ENCODE assay signal across 8 cellular contexts in the genomic region with DNA sequence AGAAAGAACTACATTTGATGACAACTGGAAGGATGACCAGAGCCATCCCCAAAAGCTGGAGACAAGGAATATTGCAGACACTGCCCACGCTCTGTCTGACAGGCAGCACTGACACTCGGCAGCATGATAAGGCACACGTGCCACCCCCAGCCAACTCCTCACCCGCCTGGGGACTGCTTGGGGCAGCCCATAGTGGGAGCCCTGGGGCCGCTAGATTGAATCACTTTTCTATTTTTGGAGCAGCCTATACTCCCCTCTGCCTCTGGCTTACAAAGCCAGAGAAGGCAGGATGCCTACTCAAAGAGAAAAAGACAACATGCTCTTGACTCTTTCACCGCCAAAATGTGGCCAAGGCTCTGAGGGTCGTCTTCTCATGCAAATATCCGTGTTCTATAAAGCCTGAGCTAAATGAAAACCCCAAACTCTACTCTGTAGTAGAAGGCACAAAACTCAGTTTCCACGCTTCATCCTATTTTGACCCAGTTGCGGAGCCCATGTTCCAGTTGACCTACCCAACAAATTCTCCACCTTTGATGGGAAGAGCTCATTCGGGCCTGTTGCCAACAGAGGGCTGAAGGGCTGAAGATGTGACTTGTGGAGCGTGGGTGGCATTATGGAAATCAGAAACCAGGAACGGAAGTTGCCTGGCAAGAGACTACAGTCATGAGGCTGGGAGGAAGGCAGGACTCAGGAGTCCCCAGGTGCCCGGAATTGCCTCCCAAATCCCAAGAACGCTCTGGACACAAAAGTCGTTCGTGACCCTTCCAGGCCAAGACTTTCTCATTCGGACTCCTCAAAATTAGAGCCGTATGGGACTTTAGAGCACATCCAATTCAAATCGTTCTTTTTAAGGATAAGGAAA. TPM values are rescaled to one million over a fixed set of nuclear protein-coding genes. Genes with fewer than 3 reads are reported as not detected.
DNase-seq lines count a peak whose midpoint lies in the region; ATAC-seq and TF ChIP-seq lines count a peak whose summit lies in the region.

No MANE protein-coding gene starts in this region.

- H3K4me1 ChIP-seq in Panc1 (ENCODE audit: control insufficient read depth, insufficient read depth, low read length) (peaks cover 14% of the 10 kb centered on the region), adrenal gland (replicated peaks in 1 of 2) (peaks cover 16 to 26% of the 10 kb centered on the region in 2 donors), iPS-18a (ENCODE audit: control insufficient read depth, low read depth, low read length) (peaks cover 16% of the 10 kb centered on the region)

- no peak for TF ChIP-seq POLR2A in adrenal gland (IDR thresholded peaks at IDR 0.05)

- H3K4me3 ChIP-seq in Panc1 (ENCODE audit: low read depth in 2 of 2, low read length in 2 of 2) (peak overlapping the region; percentile 75 to 92), adrenal gland (peak overlapping the region in 3 of 4 donors; percentile 71 to 79 (median 78)), iPS-18a (ENCODE audit: low read length) (peak overlapping the region; percentile 94)

- BruUV-seq in Panc1 (replicated peaks; lab: Mats Ljungman, UMichigan): TSS peak; percentile 84

- H3K9me3 ChIP-seq in Panc1 (ENCODE audit: control insufficient read depth, insufficient read depth, low read depth, low read length): no peaks in the 10 kb centered on the region
- H3K9me3 ChIP-seq in adrenal gland (replicated peaks in 1 of 3): no peaks in the 10 kb centered on the region
- no peaks in the 10 kb centered on the region for H3K9me3 ChIP-seq in iPS-18a (ENCODE audit: control insufficient read depth, low read depth, low read length)

- POLR2A ChIA-PET in GM10248 (lab: Yijun Ruan, JAX): interaction anchor here (0.5 to 0.7 kb wide), 5 partner anchors 13 to 1616 kb away, joined by 3 to 5 read pairs (median 4); no protein-coding TSS in a partner anchor
- POLR2A ChIA-PET in Panc1 (lab: Charles Lee): interaction anchor here (0.6 to 1.6 kb wide), 2 partner anchors 10 to 139 kb away, joined by 7 to 12 read pairs; no protein-coding TSS in a partner anchor

- peak overlapping the region; percentile 98 for H3K27ac ChIP-seq in Panc1 (ENCODE audit: low read length)
- peak overlapping the region in 3 of 5 donors; percentile 82 to 90 (median 86) for H3K27ac ChIP-seq in adrenal gland
- H3K27ac ChIP-seq in iPS-18a (ENCODE audit: low read length): peak overlapping the region; percentile 46

- peak overlapping the region; percentile 87 for H3K9ac ChIP-seq in iPS-18a (ENCODE audit: low read length)

- CTCF ChIA-PET in GM10248 (lab: Yijun Ruan, JAX) (interaction anchor here (0.7 to 4.3 kb wide), 14 partner anchors 8 to 347 kb away, joined by 3 to 19 read pairs (median 4); partner anchors contain the start of genes KHDC4 and PMF1), Panc1 (lab: Charles Lee) (no interaction called here)

- intact Hi-C loops in Panc1 (cut with micrococcal nuclease; ENCODE audit: unreplicated experiment) (no loop called here), adrenal gland (cut with DNase I) (no loop called here)

- TF ChIP-seq CTCF in GM10248 (IDR thresholded peaks at IDR 0.05; ENCODE audit: control extremely low read depth, extremely low read depth, low read depth, missing control alignments): no peak
- TF ChIP-seq CTCF in Panc1 (IDR thresholded peaks at IDR 0.05): no peak
- TF ChIP-seq CTCF in adrenal gland (IDR thresholded peaks at IDR 0.05): no peak

- ATAC-seq in HG02588 (IDR thresholded peaks at IDR 0.05; ENCODE audit: unreplicated experiment): peak; percentile 39
- ATAC-seq in Panc1: no peak
- no peak for ATAC-seq in HG02678 (IDR thresholded peaks at IDR 0.05; ENCODE audit: unreplicated experiment)

- in situ Hi-C loops in Panc1 (cut with HindIII; ENCODE audit: low pct_unique_long_range_greater_than_20kb, low sequenced_read_pairs): no loop called here

- DNase-seq in GM10248 (ENCODE audit: extremely low spot score): peak; percentile 58
- DNase-seq in Panc1 (ENCODE audit: low read depth, low spot score): no peak
- peak in 5 of 7 donors; percentile 41 to 67 (median 58) for DNase-seq in adrenal gland
- DNase-seq in stimulated activated CD4-positive, alpha-beta T cell treated with anti-CD3 and anti-CD28 coated beads, Interleukin-2, amount 100 ng/mL, for 24 hours: peak; percentile 57 to 62
- DNase-seq in NCI-H1417 (lab: John Stamatoyannopoulos, UW): no peak

- H3K27me3 ChIP-seq in Panc1 (ENCODE audit: control insufficient read depth, insufficient read depth, low read length): no peaks in the 10 kb centered on the region
- H3K27me3 ChIP-seq in adrenal gland: no peaks in the 10 kb centered on the region
- no peaks in the 10 kb centered on the region for H3K27me3 ChIP-seq in iPS-18a (ENCODE audit: control insufficient read depth, insufficient read depth, low read length)

- H3K36me3 ChIP-seq in Panc1 (ENCODE audit: control insufficient read depth, insufficient read depth, low read length): peaks cover 20% of the 10 kb centered on the region
- peaks cover 0 to 23% of the 10 kb centered on the region in 2 donors for H3K36me3 ChIP-seq in adrenal gland (replicated peaks in 1 of 2)
- peaks cover 24% of the 10 kb centered on the region for H3K36me3 ChIP-seq in iPS-18a (ENCODE audit: control insufficient read depth, low read depth, low read length)

- 14 to 19% (median 18%) methylated on average over 20 of the region's 20 CpGs for WGBS in adrenal gland, 4 donors

RNA-seq across cellular contexts. Expression of gene SMG5, which starts 1.1 kb away (rescaled TPM):
- total RNA-seq in Panc1 (2021; ENCODE audit: unreplicated experiment) (117 TPM), adrenal gland (100 to 1,000 TPM in 3 of 8 donors, 10 to 100 TPM in 5; 71.9 to 110 (median 93.9) TPM)
- polyA plus RNA-seq in Panc1 (2012; ENCODE audit: insufficient read length): 77.8 TPM
- polyA plus RNA-seq in adrenal gland: 10 to 100 TPM; 25.5 to 60.7 (median 45.3) TPM

RNA-seq across cellular contexts. Expression of gene TMEM79, which starts 2.6 kb away (rescaled TPM):
- 5.5 TPM for total RNA-seq in Panc1 (2021; ENCODE audit: unreplicated experiment)
- 6.9 TPM for polyA plus RNA-seq in Panc1 (2012; ENCODE audit: insufficient read length)
- 1 to 10 TPM; 1.0 to 6.3 (median 3.1) TPM for total RNA-seq in adrenal gland
- 1 to 10 TPM; 1.7 to 6.1 (median 4.4) TPM for polyA plus RNA-seq in adrenal gland

RNA-seq across cellular contexts. Expression of gene GLMP, which starts 14.0 kb away (rescaled TPM):
- total RNA-seq in Panc1 (2021; ENCODE audit: unreplicated experiment) (60.2 TPM), adrenal gland (100 to 1,000 TPM in 7 of 8 donors, 10 to 100 TPM in 1; 64.2 to 209 (median 164) TPM)
- polyA plus RNA-seq in Panc1 (2012; ENCODE audit: insufficient read length): 59.7 TPM
- polyA plus RNA-seq in adrenal gland: 100 to 1,000 TPM in 1 of 3 donors, 10 to 100 TPM in 2; 49.8 to 134 (median 97.8) TPM

RNA-seq across cellular contexts. Expression of gene VHLL, which starts 17.6 kb away (rescaled TPM):
- 0.28 TPM for total RNA-seq in Panc1 (2021; ENCODE audit: unreplicated experiment)
- not detected for polyA plus RNA-seq in Panc1 (2012; ENCODE audit: insufficient read length)
- total RNA-seq in adrenal gland: under 1 TPM in 1 of 8 donors, not detected in 7; 0.39 TPM
- under 1 TPM in 1 of 3 donors, not detected in 2; 0.72 TPM for polyA plus RNA-seq in adrenal gland

RNA-seq across cellular contexts. Expression of gene PAQR6, which starts 33.7 kb away (rescaled TPM):
- 0.92 TPM for total RNA-seq in Panc1 (2021; ENCODE audit: unreplicated experiment)
- 1.3 TPM for polyA plus RNA-seq in Panc1 (2012; ENCODE audit: insufficient read length)
- 1 to 10 TPM in 5 of 8 donors, under 1 TPM in 1, not detected in 2; 0.91 to 3.0 (median 1.3) TPM for total RNA-seq in adrenal gland
- polyA plus RNA-seq in adrenal gland: 10 to 100 TPM in 1 of 3 donors, 1 to 10 TPM in 1, under 1 TPM in 1; 0.53 to 13.8 (median 5.4) TPM

Comparison
In these comparisons a context has a peak if more than half of its experiments do, and no peak if none do; other contexts are left out.
1. DNase-seq: peak in GM10248 (single experiment), adrenal gland (5 of 7) and stimulated activated CD4-positive, alpha-beta T cell treated with anti-CD3 and anti-CD28 coated beads, Interleukin-2, amount 100 ng/mL, for 24 hours (2 of 2); none in Panc1 (single experiment) and NCI-H1417 (0 of 3).
2. H3K27ac ChIP-seq: peak in every context shown above with its lines; median percentile 98 in Panc1; 86 in adrenal gland; 46 in iPS-18a.
3. Peak in every context shown above with its lines, with median percentiles within 50 percentile points of each other: H3K4me3 ChIP-seq.